Comparison of ENCODE assay signal across 21 cellular contexts in the genomic region with DNA sequence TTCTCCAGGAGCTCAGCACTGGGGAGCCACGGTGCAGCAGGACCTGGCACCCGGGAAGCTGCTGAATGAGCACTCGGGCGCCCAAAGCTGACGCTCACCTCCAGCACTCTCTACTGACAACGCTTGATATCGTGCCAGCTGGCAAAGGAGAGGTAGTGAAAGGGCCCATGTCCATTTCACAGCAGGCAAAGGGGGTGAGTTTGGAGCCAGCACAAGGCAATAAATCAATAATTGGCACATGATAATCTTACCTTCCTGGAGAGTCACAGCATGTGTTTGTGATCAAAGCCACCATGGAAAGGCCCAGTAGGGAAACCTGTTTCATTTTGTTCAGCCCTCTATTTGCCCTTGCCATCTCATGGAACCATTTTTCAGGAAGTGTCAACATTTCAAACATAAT.
DNase-seq lines count a peak whose midpoint lies in the region; ATAC-seq and TF ChIP-seq lines count a peak whose summit lies in the region.
"Had no signal": no experiment of that assay in that cellular context is flagged by ENCODE, and none has a peak within 500 bp of the region (broad histone marks: within the 10 kb centered on the region; RNA-seq: fewer than 3 reads in every experiment).

No MANE protein-coding gene starts in this region.

- TF ChIP-seq EP300 in Ishikawa (IDR thresholded peaks at IDR 0.05; ENCODE audit: borderline replicate concordance) = peak; percentile 24; the same call in 1 of the 2 replicates

- no peak for ATAC-seq in GM21619 (IDR thresholded peaks at IDR 0.05; ENCODE audit: unreplicated experiment)
- ATAC-seq in HG02642 (IDR thresholded peaks at IDR 0.05; ENCODE audit: poor library complexity, unreplicated experiment) = no peak
- no peak for ATAC-seq in HG03378 (IDR thresholded peaks at IDR 0.05; ENCODE audit: unreplicated experiment)
- ATAC-seq: activated CD4-positive, CD25-positive, alpha-beta regulatory T cell treated with anti-CD3 and anti-CD28 coated beads, Interleukin-2, amount 50 U/mL, for 24 hours; left lung had no signal

- peaks cover 10% of the 10 kb centered on the region for H3K4me1 ChIP-seq in mucosa of stomach (ENCODE audit: control insufficient read depth, insufficient read depth, low read length)
- H3K4me1 ChIP-seq: BLaER1, left lung, tibial artery had no signal

- H3K9me3 ChIP-seq in mucosa of stomach (ENCODE audit: control insufficient read depth, low read length) = no peaks in the 10 kb centered on the region
- H3K9me3 ChIP-seq: BLaER1, left lung, tibial artery had no signal

- peak overlapping the region; percentile 19 for H3K9ac ChIP-seq in mucosa of stomach (ENCODE audit: low read length)
- H3K9ac ChIP-seq: BLaER1, KMS-11 had no signal

- peak overlapping the region; percentile 98 for H3K27ac ChIP-seq in VCaP
- H3K27ac ChIP-seq: BLaER1, HL-60, KMS-11, left lung, tibial artery had no signal

- DNase-seq in NCI-H146 treated with DMSO at 0.1 percent for 48 hours (lab: John Stamatoyannopoulos, UW; ENCODE audit: unreplicated experiment) = peak; percentile 99
- DNase-seq: activated gamma-delta T cell treated with Interleukin-2 at 50 U/mL for 16 hours, aorta, DMS53, foreskin fibroblast, left lung, NCI-H187, SIG-M5, T-helper 2 cell, tibial artery had no signal

- no peak for TF ChIP-seq CTCF in VCaP (conservative IDR thresholded peaks at IDR 0.05)

- no peak for TF ChIP-seq RAD21 in Ishikawa (IDR thresholded peaks at IDR 0.05; ENCODE audit: low read depth)

- no peaks in the 10 kb centered on the region for H3K27me3 ChIP-seq in mucosa of stomach (ENCODE audit: control insufficient read depth, insufficient read depth, low read length)
- H3K27me3 ChIP-seq: BLaER1, left lung, tibial artery had no signal

- peaks cover 8% of the 10 kb centered on the region for H3K36me3 ChIP-seq in mucosa of stomach (ENCODE audit: control insufficient read depth, insufficient read depth, low read length)

- no peak overlapping the region for H3K4me3 ChIP-seq in mucosa of stomach (ENCODE audit: low read length)
- H3K4me3 ChIP-seq: BLaER1, left lung, smooth muscle cell, tibial artery had no signal

TF ChIP-seq in Ishikawa, 13 proteins besides CTCF, POLR2A, EP300 and RAD21:
- TF ChIP-seq NFIC (IDR thresholded peaks at IDR 0.05) (peak; percentile 80), TCF12 (IDR thresholded peaks at IDR 0.05; ENCODE audit: low read depth) (peak; percentile 50; the same call in 1 of the 2 replicates)
- TF ChIP-seq, protein P1, sequence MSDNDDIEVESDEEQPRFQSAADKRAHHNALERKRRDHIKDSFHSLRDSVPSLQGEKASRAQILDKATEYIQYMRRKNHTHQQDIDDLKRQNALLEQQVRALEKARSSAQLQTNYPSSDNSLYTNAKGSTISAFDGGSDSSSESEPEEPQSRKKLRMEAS (IDR thresholded peaks at IDR 0.05) = no peak
